In genomic region chr12:5227722-5228274, GRCh38 we compare ENCODE assay signal across 24 cellular contexts.
"Had no signal": no experiment of that assay in that cellular context is flagged by ENCODE, and none has a peak within 500 bp of the region (broad histone marks: within the 10 kb centered on the region; RNA-seq: fewer than 3 reads in every experiment).

No MANE protein-coding gene starts in this region.

- H3K9ac ChIP-seq: parathyroid adenoma had no signal

- H3K27me3 ChIP-seq: tibial nerve had no signal

- H3K9me3 ChIP-seq: psoas muscle had no signal

- DNase-seq: activated CD4-positive, alpha-beta T cell treated with anti-CD3 and anti-CD28 coated beads for 48 hours; activated CD4-positive, alpha-beta T cell treated with anti-CD3 and anti-CD28 coated beads, Interleukin-2, amount 50 U/mL, for 48 hours; activated CD8-positive, alpha-beta memory T cell treated with anti-CD3 and anti-CD28 coated beads for 24 hours; activated effector memory CD4-positive, alpha-beta T cell treated with anti-CD3 and anti-CD28 coated beads, Interleukin-2, amount 50 U/mL, for 16 hours; activated naive CD4-positive, alpha-beta T cell treated with anti-CD3 and anti-CD28 coated beads for 36 hours; activated naive CD8-positive, alpha-beta T cell treated with anti-CD3 and anti-CD28 coated beads, Interleukin-2, amount 10 ng/mL, durations not matched to agents 7 days and 5 days; amniotic stem cell; dorsolateral prefrontal cortex; effector memory CD8-positive, alpha-beta T cell; erythroblast; head of caudate nucleus; naive thymus-derived CD8-positive, alpha-beta T cell; nucleus accumbens; psoas muscle; spleen; stimulated activated naive CD4-positive, alpha-beta T cell treated with Interleukin-2 at 50 U/mL for 16 hours; SW 1271; T-helper 9 cell had no signal

- ATAC-seq: activated CD4-positive, CD25-positive, alpha-beta regulatory T cell treated with anti-CD3 and anti-CD28 coated beads, Interleukin-2, amount 50 U/mL, for 24 hours; effector memory CD8-positive, alpha-beta T cell; naive thymus-derived CD8-positive, alpha-beta T cell; psoas muscle had no signal

- H3K4me1 ChIP-seq: breast epithelium, parathyroid adenoma, psoas muscle, tibial nerve had no signal

- H3K36me3 ChIP-seq: breast epithelium, spleen, tibial nerve had no signal

- H3K27ac ChIP-seq: breast epithelium, coronary artery, dorsolateral prefrontal cortex, parathyroid adenoma, psoas muscle, tibial nerve, VCaP had no signal

- H3K4me3 ChIP-seq: breast epithelium, coronary artery, dorsolateral prefrontal cortex, psoas muscle, spleen, tibial nerve had no signal
